Comparison of ENCODE assay signal across 1 cellular context in genomic region chr6:30207619-30208295, GRCh38.
TF ChIP-seq lines count a peak whose summit lies in the region.

No MANE protein-coding gene starts in this region.

TF ChIP-seq in liver, 16 proteins besides CTCF, POLR2A, EP300 and RAD21 (continued from another document):
- TF ChIP-seq ATF3 (IDR thresholded peaks at IDR 0.05) (no peak), HNF4G (IDR thresholded peaks at IDR 0.05) (no peak), FOXA1 (IDR thresholded peaks at IDR 0.05) (no peak), YY1 (IDR thresholded peaks at IDR 0.05) (no peak), MAX (IDR thresholded peaks at IDR 0.05) (no peak)
